1 cellular context compared by ENCODE assay signal in the genomic region with DNA sequence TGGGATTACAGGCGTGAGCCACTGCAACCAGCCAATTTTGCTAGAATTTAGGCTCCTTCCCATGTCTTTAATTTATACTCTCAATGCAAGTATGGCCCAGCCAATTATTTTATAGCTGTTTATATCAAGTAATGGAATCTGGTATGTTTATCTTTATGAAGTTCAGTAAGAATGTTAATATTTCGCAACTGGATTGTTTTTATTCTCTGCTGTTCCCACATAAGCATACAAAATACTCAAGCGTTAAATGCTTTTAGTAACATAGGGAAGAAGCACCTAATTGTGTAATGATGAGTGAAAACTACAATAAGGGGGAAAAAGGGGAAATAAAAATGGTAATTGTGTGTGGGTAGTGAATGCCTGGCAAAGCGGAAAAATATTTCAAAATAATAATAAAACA.
TF ChIP-seq lines count a peak whose summit lies in the region.

No MANE protein-coding gene starts in this region.

TF ChIP-seq in IMR-90, 13 proteins besides CTCF, POLR2A, EP300 and RAD21:
- TF ChIP-seq NFE2L2 (IDR thresholded peaks at IDR 0.05; ENCODE audit: low read depth, low read length) (no peak), CEBPB (IDR thresholded peaks at IDR 0.05; ENCODE audit: low read depth, low read length) (peak; percentile 95)
